Comparison of ENCODE assay signal across 23 cellular contexts in genomic region chr5:407801-408268, GRCh38. TPM values are rescaled to one million over a fixed set of nuclear protein-coding genes. Genes with fewer than 3 reads are reported as not detected.
DNase-seq lines count a peak whose midpoint lies in the region; ATAC-seq and TF ChIP-seq lines count a peak whose summit lies in the region.
"Had no signal": no experiment of that assay in that cellular context is flagged by ENCODE, and none has a peak within 500 bp of the region (broad histone marks: within the 10 kb centered on the region; RNA-seq: fewer than 3 reads in every experiment).

No MANE protein-coding gene starts in this region.

- H4K5ac ChIP-seq in IMR-90 (ENCODE audit: low read depth, low read length) = peak overlapping the region; percentile 77; the same call in 1 of the 2 replicates

- H3K9me1 ChIP-seq in IMR-90 (ENCODE audit: insufficient read depth, low read length) = peaks cover 21% of the 10 kb centered on the region

- H4K8ac ChIP-seq in IMR-90 (ENCODE audit: low read depth in 2 of 2, low read length in 2 of 2) = peak overlapping the region; percentile 66 to 70; a peak in 3 of 4 replicates

- peak overlapping the region; percentile 89 for H2BK20ac ChIP-seq in IMR-90 (ENCODE audit: low read depth, low read length)

- 80% methylated on average over 2 of the region's 8 CpGs; no CpG with 5 or more reads in 1 of the 2 experiments for WGBS in IMR-90 (ENCODE audit: extremely low coverage in 2 of 2, insufficient read length in 1 of 2), 2 experiments

- peak overlapping the region; percentile 93 for H3K14ac ChIP-seq in IMR-90 (replicated peaks; ENCODE audit: low read depth, low read length)

- peaks cover 39 to 76% of the 10 kb centered on the region in 2 experiments for H3K79me1 ChIP-seq in IMR-90 (ENCODE audit: low read depth in 1 of 2, low read length in 2 of 2)

- H3K36me3 ChIP-seq in IMR-90 (ENCODE audit: control insufficient read depth, insufficient read depth, low read length) = peaks cover 20% of the 10 kb centered on the region
- peaks cover 16% of the 10 kb centered on the region; the same call in 1 of the 2 replicates for H3K36me3 ChIP-seq in SK-N-MC (ENCODE audit: insufficient read depth, low read length)
- H3K36me3 ChIP-seq: BLaER1, Peyer's patch, vagina had no signal

- CTCF ChIA-PET in IMR-90 (lab: Yijun Ruan, JAX) = no interaction called here

- peak overlapping the region; percentile 89 for H2BK15ac ChIP-seq in IMR-90 (ENCODE audit: low read depth, low read length)

- no peaks in the 10 kb centered on the region for H3K27me3 ChIP-seq in IMR-90 (ENCODE audit: control insufficient read depth, insufficient read depth, low read length)
- H3K27me3 ChIP-seq: BLaER1, Peyer's patch, vagina had no signal

- no peak for TF ChIP-seq RAD21 in IMR-90 (IDR thresholded peaks at IDR 0.05; ENCODE audit: low read length)

- H3K23ac ChIP-seq in IMR-90 (ENCODE audit: low read depth, low read length) = peak overlapping the region; percentile 35; the same call in 1 of the 2 replicates

- H3K4me2 ChIP-seq in IMR-90 (ENCODE audit: low read depth, low read length) = no peak overlapping the region
- H3K4me2 ChIP-seq: BLaER1 had no signal

- H3K9me3 ChIP-seq in IMR-90 (ENCODE audit: control insufficient read depth, insufficient read depth, low read length) = no peaks in the 10 kb centered on the region
- no peaks in the 10 kb centered on the region for H3K9me3 ChIP-seq in SK-N-MC (ENCODE audit: low read depth, low read length)
- H3K9me3 ChIP-seq: BLaER1, Peyer's patch, vagina had no signal

- peaks cover 18% of the 10 kb centered on the region for H3K4me1 ChIP-seq in IMR-90 (ENCODE audit: control insufficient read depth, insufficient read depth, low read length)
- H3K4me1 ChIP-seq: Peyer's patch, vagina had no signal

- peak overlapping the region; percentile 95 for H2AK5ac ChIP-seq in IMR-90 (ENCODE audit: low read depth, low read length)

- H3K4me3 ChIP-seq in IMR-90 (ENCODE audit: insufficient read depth, low read depth, low read length) = no peak overlapping the region
- no peak overlapping the region for H3K4me3 ChIP-seq in SK-N-MC
- H3K4me3 ChIP-seq: BLaER1, Peyer's patch, vagina had no signal

- peak overlapping the region; percentile 77 for H2BK5ac ChIP-seq in IMR-90 (ENCODE audit: low read depth, low read length, poor library complexity, severe bottlenecking)

- no peak overlapping the region for H3K9ac ChIP-seq in IMR-90 (ENCODE audit: low read depth, low read length)
- no peak overlapping the region for H3K9ac ChIP-seq in SK-N-MC (ENCODE audit: insufficient read length)
- H3K9ac ChIP-seq: BLaER1 had no signal

- peak; percentile 70 for DNase-seq in DMS153 (lab: John Stamatoyannopoulos, UW)
- DNase-seq in IMR-90 = no peak
- DNase-seq in SK-N-MC (ENCODE audit: low read depth, low spot score) = no peak
- peak; percentile 81 for DNase-seq in mesenteric fat pad (ENCODE audit: low spot score)
- DNase-seq in HT-29 (ENCODE audit: low spot score) = no peak
- no peak for DNase-seq in NK-92 (lab: John Stamatoyannopoulos, UW; ENCODE audit: unreplicated experiment)
- DNase-seq in T-helper 1 cell = no peak
- DNase-seq: activated CD4-positive, alpha-beta T cell treated with anti-CD3 and anti-CD28 coated beads for 48 hours; central memory CD4-positive, alpha-beta T cell; COR-L47; DMS79 treated with DMSO at 0.1 percent for 48 hours; left colon; naive thymus-derived CD4-positive, alpha-beta T cell; NCI-H1105 treated with DMSO at 0.1 percent for 48 hours; NCI-H2029; retina; stimulated activated CD4-positive, alpha-beta T cell treated with anti-CD3 and anti-CD28 coated beads, Interleukin-2, amount 100 ng/mL, for 48 hours; T-helper 2 cell had no signal

- intact Hi-C loops in IMR-90 (cut with micrococcal nuclease) = loop anchor here (5.0 kb wide), 1 partner anchor 34 kb away; the partner anchor contains the start of gene EXOC3

- no peak for TF ChIP-seq CTCF in IMR-90 (conservative IDR thresholded peaks at IDR 0.05; ENCODE audit: low read depth, low read length)

- in situ Hi-C loops in IMR-90 (cut with MboI; ENCODE audit: low sequenced_read_pairs) = no loop called here

- peak overlapping the region; percentile 90 for H3K4ac ChIP-seq in IMR-90 (ENCODE audit: low read depth, low read length)

- H4K91ac ChIP-seq in IMR-90 (ENCODE audit: insufficient read depth, low read depth, low read length) = peak overlapping the region; percentile 92

- POLR2A ChIA-PET in IMR-90 (lab: Charles Lee; ENCODE audit: unreplicated experiment) = no interaction called here

- peak overlapping the region; percentile 21 for H2AFZ ChIP-seq in IMR-90 (replicated peaks; ENCODE audit: low read length, poor library complexity)

- H3K27ac ChIP-seq in IMR-90 (ENCODE audit: insufficient read depth, low read length) = peak overlapping the region; percentile 29; the same call in 1 of the 2 replicates
- 0 out of 2 replicates have a peak overlapping the region, but pooled peaks have one; percentile 19 for H3K27ac ChIP-seq in SK-N-MC
- H3K27ac ChIP-seq: BLaER1, Peyer's patch, vagina had no signal

- no peak for TF ChIP-seq POLR2A in IMR-90 (IDR thresholded peaks at IDR 0.05; ENCODE audit: low read depth, low read length)

- no peaks in the 10 kb centered on the region for H4K20me1 ChIP-seq in IMR-90 (ENCODE audit: insufficient read depth, low read length)
- H4K20me1 ChIP-seq: BLaER1 had no signal

- dilution Hi-C loops in IMR-90 (cut with HindIII; ENCODE audit: low sequenced_read_pairs, unreplicated experiment) = no loop called here

- BruUV-seq in IMR-90 (replicated peaks; lab: Mats Ljungman, UMichigan) = no TSS peak

- H3K18ac ChIP-seq in IMR-90 (ENCODE audit: low read depth, low read length) = peak overlapping the region; percentile 58; the same call in 1 of the 2 replicates

- peak overlapping the region; percentile 83 for H2AK9ac ChIP-seq in IMR-90 (replicated peaks; ENCODE audit: low read depth, low read length, poor library complexity)

- H2BK120ac ChIP-seq in IMR-90 (ENCODE audit: low read depth, low read length) = peak overlapping the region; percentile 97

- ATAC-seq in IMR-90 (ENCODE audit: low read depth) = no peak
- no peak for ATAC-seq in HG03045 (IDR thresholded peaks at IDR 0.05; ENCODE audit: unreplicated experiment)
- ATAC-seq: left colon; naive thymus-derived CD4-positive, alpha-beta T cell; stimulated activated memory B cell treated with anti-CD40 and anti-IgM and Interleukin-4, amounts not matched to agents 10 μg/mL and 1 μg/mL and 100 μg/mL, for 72 hours had no signal

- no peak overlapping the region for H3K56ac ChIP-seq in IMR-90 (ENCODE audit: extremely low read depth, insufficient read depth, low read length)

TF ChIP-seq in IMR-90, 13 proteins besides CTCF, POLR2A, EP300 and RAD21:
- TF ChIP-seq ELK1 (IDR thresholded peaks at IDR 0.05; ENCODE audit: borderline replicate concordance, low read depth, low read length) (no peak), CEBPB (IDR thresholded peaks at IDR 0.05; ENCODE audit: low read depth, low read length) (no peak), FOS (IDR thresholded peaks at IDR 0.05; ENCODE audit: low read depth, low read length) (no peak), USF2 (IDR thresholded peaks at IDR 0.05; ENCODE audit: low read depth, low read length) (no peak), RFX5 (IDR thresholded peaks at IDR 0.05; ENCODE audit: low read depth, low read length) (no peak), BHLHE40 (IDR thresholded peaks at IDR 0.05; ENCODE audit: low read depth, low read length) (no peak), CHD1 (IDR thresholded peaks at IDR 0.05; ENCODE audit: low read depth, low read length) (no peak), MAFK (IDR thresholded peaks at IDR 0.05; ENCODE audit: low read depth, low read length) (no peak), SMC3 (IDR thresholded peaks at IDR 0.05; ENCODE audit: low read depth, low read length) (no peak)

RNA-seq across cellular contexts. Expression of gene EXOC3, which starts 35.1 kb away (rescaled TPM):
- 47.5 and 50.8 TPM in 2 replicates for total RNA-seq in IMR-90 (2012; rRNA removed)
- 34.0 and 35.1 TPM in 2 replicates for polyA plus RNA-seq in IMR-90 (2012; rRNA removed)
- 15.1 and 18.7 TPM in 2 replicates for polyA plus RNA-seq in IMR-90 (2012; cell fraction: cytosol; rRNA removed)
- polyA plus RNA-seq in IMR-90 (2012; cell fraction: nucleus; rRNA removed; ENCODE audit: low replicate concordance) = 108 and 144 TPM in 2 replicates
- total RNA-seq in mesenteric fat pad = 58.5 TPM
- 65.7 and 74.3 TPM in 2 replicates for total RNA-seq in HT-29 (2014; rRNA removed; shearing (Covaris generic))

Comparison
In these comparisons a context has a peak if more than half of its experiments do, and no peak if none do; other contexts are left out.
1. DNase-seq: peak in DMS153 (single experiment) and mesenteric fat pad (single experiment); none in IMR-90 (single experiment), SK-N-MC (single experiment), HT-29 (single experiment), NK-92 (single experiment) and T-helper 1 cell (0 of 5).